ENCODE assay signal across 11 cellular contexts in genomic region chr15:29815000-29815704, GRCh38. TPM values are rescaled to one million over a fixed set of nuclear protein-coding genes. Genes with fewer than 3 reads are reported as not detected.
DNase-seq lines count a peak whose midpoint lies in the region; ATAC-seq and TF ChIP-seq lines count a peak whose summit lies in the region.
"Had no signal": no experiment of that assay in that cellular context is flagged by ENCODE, and none has a peak within 500 bp of the region (broad histone marks: within the 10 kb centered on the region; RNA-seq: fewer than 3 reads in every experiment).

No MANE protein-coding gene starts in this region.

- ATAC-seq in GM21423 (IDR thresholded peaks at IDR 0.05; ENCODE audit: unreplicated experiment) = no peak
- ATAC-seq in HG02981 (IDR thresholded peaks at IDR 0.05; ENCODE audit: unreplicated experiment) = no peak
- ATAC-seq in GM21367 (IDR thresholded peaks at IDR 0.05; ENCODE audit: unreplicated experiment) = no peak
- no peak for ATAC-seq in GM19455 (IDR thresholded peaks at IDR 0.05; ENCODE audit: unreplicated experiment)
- ATAC-seq: activated naive CD8-positive, alpha-beta T cell treated with anti-CD3 and anti-CD28 coated beads, Interleukin-2, amount 50 U/mL, for 24 hours had no signal

- H3K27ac ChIP-seq in endodermal cell (ENCODE audit: low read depth, low read length) = no peak overlapping the region

- no peak for DNase-seq in Calu3
- DNase-seq in MG63 = peak; percentile 33
- DNase-seq in endodermal cell = peak; percentile 43
- DNase-seq in lung microvascular endothelial cell (ENCODE audit: low read depth in 2 of 2) = peak; percentile 70 to 76
- DNase-seq: activated CD4-positive, alpha-beta T cell treated with anti-CD3 and anti-CD28 coated beads for 4 hours; activated naive CD8-positive, alpha-beta T cell treated with anti-CD3 and anti-CD28 coated beads, Interleukin-2, amount 50 U/mL, for 24 hours; DMS79 had no signal

- H3K36me3 ChIP-seq in MG63 = peaks cover 11% of the 10 kb centered on the region; the same call in 1 of the 2 replicates
- no peaks in the 10 kb centered on the region for H3K36me3 ChIP-seq in endodermal cell (ENCODE audit: control insufficient read depth, insufficient read depth, low read length)

- CTCF ChIA-PET in Calu3 (lab: Charles Lee) = no interaction called here

- no peak overlapping the region for H3K9ac ChIP-seq in endodermal cell (ENCODE audit: extremely low read depth, low read length, poor library complexity, severe bottlenecking)

- WGBS in endodermal cell (ENCODE audit: insufficient coverage in 1 of 2, insufficient read length in 1 of 2), 2 experiments = 54 to 78% methylated on average over 1 of the region's 3 CpGs

- H3K27ac Mint-ChIP-seq in Calu3 (ENCODE audit: unreplicated experiment) (no peak overlapping the region), endodermal cell (peak overlapping the region; percentile 41)
- H3K27ac Mint-ChIP-seq: activated naive CD8-positive, alpha-beta T cell treated with anti-CD3 and anti-CD28 coated beads, Interleukin-2, amount 50 U/mL, for 24 hours had no signal

- H3K4me1 ChIP-seq in endodermal cell (ENCODE audit: control insufficient read depth, insufficient read depth, low read length) = no peaks in the 10 kb centered on the region

- TF ChIP-seq CTCF in Calu3 (IDR thresholded peaks at IDR 0.05; ENCODE audit: unreplicated experiment) (no peak), endodermal cell (conservative IDR thresholded peaks at IDR 0.05) (no peak)

- H3K4me3 Mint-ChIP-seq in Calu3 (ENCODE audit: low read depth, unreplicated experiment) (peak overlapping the region; percentile 28), endodermal cell (no peak overlapping the region)
- H3K4me3 Mint-ChIP-seq: activated naive CD8-positive, alpha-beta T cell treated with anti-CD3 and anti-CD28 coated beads, Interleukin-2, amount 50 U/mL, for 24 hours had no signal

- H3K36me3 Mint-ChIP-seq in Calu3 (ENCODE audit: insufficient read depth, unreplicated experiment) (peaks cover 4% of the 10 kb centered on the region), endodermal cell (ENCODE audit: low read depth) (peaks cover 11% of the 10 kb centered on the region)

- H3K4me1 Mint-ChIP-seq in Calu3 (ENCODE audit: low read depth, unreplicated experiment) (peaks cover 9% of the 10 kb centered on the region), endodermal cell (peaks cover 66% of the 10 kb centered on the region)
- H3K4me1 Mint-ChIP-seq: activated naive CD8-positive, alpha-beta T cell treated with anti-CD3 and anti-CD28 coated beads, Interleukin-2, amount 50 U/mL, for 24 hours had no signal

- H3K27me3 ChIP-seq in MG63 = no peaks in the 10 kb centered on the region
- H3K27me3 ChIP-seq in endodermal cell (ENCODE audit: control insufficient read depth, insufficient read depth, low read length, poor library complexity, severe bottlenecking) = no peaks in the 10 kb centered on the region

- no peaks in the 10 kb centered on the region for H3K9me3 ChIP-seq in MG63
- no peaks in the 10 kb centered on the region for H3K9me3 ChIP-seq in endodermal cell (ENCODE audit: control insufficient read depth, low read length)

- intact Hi-C loops in Calu3 (cut with micrococcal nuclease; ENCODE audit: unreplicated experiment) = loop anchor here (10.0 kb wide), 1 partner anchor 140 kb away; no protein-coding TSS in a partner anchor

- no peaks in the 10 kb centered on the region for H3K27me3 Mint-ChIP-seq in Calu3 (ENCODE audit: unreplicated experiment)
- no peaks in the 10 kb centered on the region for H3K27me3 Mint-ChIP-seq in endodermal cell (ENCODE audit: insufficient read depth)

- BruUV-seq in Calu3 (replicated peaks; lab: Mats Ljungman, UMichigan) = no TSS peak

- no peaks in the 10 kb centered on the region for H3K9me3 Mint-ChIP-seq in Calu3 (ENCODE audit: low read depth, unreplicated experiment)
- H3K9me3 Mint-ChIP-seq in endodermal cell = peaks cover 3% of the 10 kb centered on the region

- no peak overlapping the region for H3K4me3 ChIP-seq in MG63
- no peak overlapping the region for H3K4me3 ChIP-seq in endodermal cell (ENCODE audit: low read length)

RNA-seq across cellular contexts. Expression of gene TJP1, which starts 7.1 kb away (rescaled TPM):
- total RNA-seq in Calu3 (2022) (37.4 and 44.3 TPM in 2 replicates), endodermal cell (100 to 1,000 TPM; 131 to 145 TPM), lung microvascular endothelial cell (68.1 and 69.7 TPM in 2 replicates)
- total RNA-seq in MG63 (2014; rRNA removed; shearing (Covaris generic); ENCODE audit: low replicate concordance) = 49.1 and 56.9 TPM in 2 replicates
- 65.2 TPM for polyA plus RNA-seq in endodermal cell (2013, experiment 1 of 2)
- 63.9 TPM for polyA plus RNA-seq in endodermal cell (2013, experiment 2 of 2)
